6 cellular contexts compared by ENCODE assay signal in the genomic region with DNA sequence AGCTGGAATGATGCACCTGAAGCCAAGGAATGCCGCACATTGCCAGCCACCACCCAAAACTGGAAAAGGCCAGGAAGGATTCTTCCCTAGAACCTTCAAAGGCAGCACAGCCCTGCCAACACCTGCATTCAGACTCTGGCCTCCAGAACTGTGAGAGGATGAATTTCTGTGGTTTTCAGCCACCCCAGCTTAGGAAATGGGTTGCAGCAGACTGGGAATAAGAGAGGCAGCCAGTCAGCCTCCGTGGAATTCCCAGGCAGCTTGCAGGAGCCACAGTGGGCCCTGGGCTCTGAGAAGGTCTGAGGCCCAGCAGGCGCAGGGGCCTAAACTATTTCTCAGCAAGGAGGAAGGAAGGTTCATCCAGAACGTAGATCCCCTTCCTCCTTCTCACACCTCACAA. TPM values are rescaled to one million over a fixed set of nuclear protein-coding genes. Genes with fewer than 3 reads are reported as not detected.
DNase-seq lines count a peak whose midpoint lies in the region; ATAC-seq, FAIRE-seq and TF ChIP-seq lines count a peak whose summit lies in the region.
"Not testable (repeated sequence)": the region's sequence is repeated elsewhere in the genome, so short reads cannot be mapped to it uniquely, and the experiment has no call there.

No MANE protein-coding gene starts in this region.

- H3K4me1 ChIP-seq in K562 (replicated peaks in 1 of 2; ENCODE audit: control insufficient read depth in 2 of 2, insufficient read depth in 2 of 2, low read length in 2 of 2); trophoblast cell (ENCODE audit: control insufficient read depth in 1 of 2, insufficient read depth in 2 of 2, low read length in 2 of 2): not testable (repeated sequence)

- H3K9ac ChIP-seq in K562 (ENCODE audit: insufficient read depth in 1 of 2, low read depth in 2 of 2, low read length in 2 of 2); trophoblast cell (ENCODE audit: low read length): not testable (repeated sequence)

- not testable (repeated sequence) for H3K18ac ChIP-seq in trophoblast cell (ENCODE audit: low read length)

- H3K4me3 ChIP-seq in AG10803 (ENCODE audit: low read length); K562; fibroblast of pulmonary artery (replicated peaks; ENCODE audit: low read depth, low read length); trophoblast cell (ENCODE audit: low read depth, low read length): not testable (repeated sequence)

- WGBS in K562 (ENCODE audit: insufficient coverage, low coverage, missing lambda C conversion rate): 78% methylated on average over 3 of the region's 4 CpGs
- no CpG with 5 or more reads among the region's 4 CpGs for WGBS in trophoblast cell (ENCODE audit: extremely low coverage, insufficient coverage, insufficient read length)

- not testable (repeated sequence) for TF ChIP-seq EP300 in K562 (IDR thresholded peaks at IDR 0.05; ENCODE audit: low read length)

- peak overlapping the region; percentile 1 for H4K91ac ChIP-seq in trophoblast cell (ENCODE audit: low read depth, low read length)

- H3K27ac ChIP-seq in K562 (ENCODE audit: extremely low read depth, low read depth, low read length); trophoblast cell (ENCODE audit: low read depth, low read length): not testable (repeated sequence)

- ATAC-seq in K562: not testable (repeated sequence)

- not testable (repeated sequence) for H3K23ac ChIP-seq in trophoblast cell (ENCODE audit: low read length)

- H2AK5ac ChIP-seq in trophoblast cell (ENCODE audit: low read length): not testable (repeated sequence)

- BruUV-seq in K562 (replicated peaks; lab: Mats Ljungman, UMichigan): not testable (repeated sequence)

- H3K9me3 ChIP-seq in K562 (replicated peaks; ENCODE audit: control insufficient read depth, insufficient read depth, low read depth, low read length); trophoblast cell (ENCODE audit: insufficient read depth, low read depth, low read length): not testable (repeated sequence)

- H2BK120ac ChIP-seq in trophoblast cell (ENCODE audit: insufficient read depth, low read length, poor library complexity): not testable (repeated sequence)

- not testable (repeated sequence) for H2BK12ac ChIP-seq in trophoblast cell (ENCODE audit: low read length)

- H3K9me1 ChIP-seq in K562 (ENCODE audit: control insufficient read depth, insufficient read depth, low read length): not testable (repeated sequence)

- H3K4ac ChIP-seq in trophoblast cell (ENCODE audit: low read depth, low read length): not testable (repeated sequence)

- not testable (repeated sequence) for H4K20me1 ChIP-seq in K562 (replicated peaks; ENCODE audit: control insufficient read depth, insufficient read depth, low read length)

- TF ChIP-seq POLR2A in K562 (conservative IDR thresholded peaks at IDR 0.05): not testable (repeated sequence)

- not testable (repeated sequence) for FAIRE-seq in K562 (lab: Jason Lieb, UNC)

- in situ Hi-C loops in K562 (cut with MboI): not testable (repeated sequence)

- H3K79me1 ChIP-seq in trophoblast cell (ENCODE audit: low read length): not testable (repeated sequence)

- H3K79me2 ChIP-seq in K562 (ENCODE audit: control insufficient read depth, insufficient read depth, low read length); trophoblast cell (ENCODE audit: control insufficient read depth, insufficient read depth, low read length, poor library complexity): not testable (repeated sequence)

- CTCF ChIA-PET in K562 (lab: Yijun Ruan, JAX; ENCODE audit: low intra/inter-chr PET ratio): not testable (repeated sequence)

- H3K36me3 ChIP-seq in K562 (ENCODE audit: control insufficient read depth, insufficient read depth, low read length); trophoblast cell (ENCODE audit: control insufficient read depth in 1 of 2, insufficient read depth in 2 of 2, low read length in 2 of 2): not testable (repeated sequence)

- H4K12ac ChIP-seq in trophoblast cell (ENCODE audit: low read depth, low read length): peak overlapping the region; percentile 61

- POLR2A ChIA-PET in K562 (lab: Yijun Ruan, JAX): not testable (repeated sequence)

- DNase-seq in AG10803 (ENCODE audit: low read depth) (peak; percentile 45), amniotic epithelial cell (ENCODE audit: low read depth) (peak; percentile 46), fibroblast of pulmonary artery (ENCODE audit: low read depth) (peak; percentile 40), mesenteric fat pad (ENCODE audit: low spot score) (peak; percentile 16)
- DNase-seq in K562 (ENCODE audit: extremely low read depth in 1 of 4, low spot score in 3 of 4); trophoblast cell: not testable (repeated sequence)

- H3K27me3 ChIP-seq in K562 (ENCODE audit: control insufficient read depth in 2 of 2, insufficient read depth in 2 of 2, low read length in 2 of 2); trophoblast cell (ENCODE audit: insufficient read depth, low read length): not testable (repeated sequence)

- not testable (repeated sequence) for H3K4me2 ChIP-seq in K562 (ENCODE audit: insufficient read depth, low read length); trophoblast cell (ENCODE audit: low read length)

- not testable (repeated sequence) for TF ChIP-seq CTCF in AG10803 (conservative IDR thresholded peaks at IDR 0.05; ENCODE audit: low read length); K562 (IDR thresholded peaks at IDR 0.05 in 2 of 3, conservative IDR thresholded peaks at IDR 0.05 in 1 of 3; ENCODE audit: insufficient read depth in 2 of 3, low read depth in 1 of 3, low read length in 3 of 3); fibroblast of pulmonary artery (IDR thresholded peaks at IDR 0.05; ENCODE audit: low read length, missing control alignments)

- H2BK5ac ChIP-seq in trophoblast cell (ENCODE audit: low read depth, low read length, poor library complexity): not testable (repeated sequence)

- H4K8ac ChIP-seq in trophoblast cell (ENCODE audit: low read depth, low read length): not testable (repeated sequence)

- not testable (repeated sequence) for H2AFZ ChIP-seq in K562 (ENCODE audit: low read depth, low read length)
- peak overlapping the region; percentile 40 for H2AFZ ChIP-seq in trophoblast cell (ENCODE audit: insufficient read depth, low read length, poor library complexity)

- TF ChIP-seq RAD21 in K562 (CRISPR knock-in tag; conservative IDR thresholded peaks at IDR 0.05 in 1 of 2, IDR thresholded peaks at IDR 0.05 in 1 of 2): not testable (repeated sequence)

- not testable (repeated sequence) for H3K14ac ChIP-seq in trophoblast cell (ENCODE audit: low read length)

- intact Hi-C loops in K562 (cut with micrococcal nuclease): not testable (repeated sequence)

TF ChIP-seq in K562, 482 proteins besides CTCF, POLR2A, EP300 and RAD21:
- 0 out of 2 replicates have a peak, but pooled peaks have one; percentile 21 for TF ChIP-seq POLR2AphosphoS5 (IDR thresholded peaks at IDR 0.05; ENCODE audit: control insufficient read depth, insufficient read depth, low read depth, low read length)

RNA-seq across cellular contexts. Expression of gene ZNF195, which starts 19.2 kb away (rescaled TPM):
- 126 and 189 TPM in 2 replicates for total RNA-seq in K562 (2011; cell fraction: chromatin; rRNA removed; ENCODE audit: low replicate concordance)
- 81.4 and 87.1 TPM in 2 replicates for total RNA-seq in K562 (2011; cell fraction: nucleolus; rRNA removed)
- total RNA-seq in K562 (2011; cell fraction: nucleoplasm; rRNA removed): 129 and 187 TPM in 2 replicates
- total RNA-seq in K562 (2014; rRNA removed) (48.9 and 53.8 TPM in 2 replicates), K562 (2014; rRNA removed; fragmentation: Illumina TruSeq; extraction: Trizol) (75.5 and 86.4 TPM in 2 replicates), K562 (2015; rRNA removed; fragmentation: Illumina TruSeq; extraction: Trizol) (54.2 and 61.5 TPM in 2 replicates), K562 (2021) (45.6 and 49.4 TPM in 2 replicates), mesenteric fat pad (20.0 TPM)
- polyA plus RNA-seq in K562 (2011; rRNA removed) (59.7 and 62.3 TPM in 2 replicates), K562 (2014; fragmentation: Illumina TruSeq; extraction: Trizol) (50.6 and 60.4 TPM in 2 replicates), K562 (2014; fragmentation: Nextera tagmentation; extraction: Ambion mirVana) (10 to 100 TPM; 42.1 to 55.2 TPM), K562 (2014; rRNA removed) (59.0 and 67.4 TPM in 2 replicates)
- 17.0 and 25.9 TPM in 2 replicates for polyA plus RNA-seq in K562 (2011; cell fraction: cytosol; rRNA removed)
- 89.7 and 133 TPM in 2 replicates for polyA plus RNA-seq in K562 (2011; cell fraction: nucleus; rRNA removed)
- 29.4 and 42.9 TPM in 2 replicates for polyA plus RNA-seq in K562 (2012)
- polyA minus RNA-seq in K562 (2011; rRNA and poly(A)+ RNA removed): 57.6 and 62.2 TPM in 2 replicates
- polyA minus RNA-seq in K562 (2011; cell fraction: cytosol; rRNA and poly(A)+ RNA removed): 17.8 and 30.6 TPM in 2 replicates
- 86.4 and 92.7 TPM in 2 replicates for polyA minus RNA-seq in K562 (2011; cell fraction: nucleus; rRNA and poly(A)+ RNA removed)
- polyA plus RNA-seq in trophoblast cell (2013): 22.0 and 22.4 TPM in 2 replicates
